Comparison of ENCODE assay signal across 9 cellular contexts in genomic region chr1:201551877-201552731, GRCh38. TPM values are rescaled to one million over a fixed set of nuclear protein-coding genes. Genes with fewer than 3 reads are reported as not detected.
DNase-seq lines count a peak whose midpoint lies in the region; ATAC-seq, FAIRE-seq and TF ChIP-seq lines count a peak whose summit lies in the region.
"Had no signal": no experiment of that assay in that cellular context is flagged by ENCODE, and none has a peak within 500 bp of the region (broad histone marks: within the 10 kb centered on the region; RNA-seq: fewer than 3 reads in every experiment).

No MANE protein-coding gene starts in this region.

- H3K4me2 ChIP-seq in GM12878 (ENCODE audit: control insufficient read depth, insufficient read depth): no peak overlapping the region

- RAD21 ChIA-PET in GM12878 (lab: Charles Lee; ENCODE audit: unreplicated experiment): interaction anchor here (1.4 to 1.6 kb wide), 2 partner anchors 16 to 157 kb away, joined by 3 to 5 read pairs; no protein-coding TSS in a partner anchor

- H2AFZ ChIP-seq in GM12878 (ENCODE audit: control insufficient read depth, low read depth, low read length): no peak overlapping the region

- in situ Hi-C loops in GM12878 (cut with MboI): no loop called here

- H3K36me3 ChIP-seq in GM12878 (ENCODE audit: control insufficient read depth in 2 of 2, insufficient read depth in 2 of 2, low read length in 1 of 2) (no peaks in the 10 kb centered on the region), lower lobe of right lung (no peaks in the 10 kb centered on the region)

- POLR2A ChIA-PET in GM12878 (lab: Charles Lee): interaction anchor here (0.5 kb wide), 1 partner anchor 1288 kb away, joined by 3 read pairs; no protein-coding TSS in a partner anchor

- H3K4me3 ChIP-seq in GM12878 (no peak overlapping the region), lower lobe of right lung (no peak overlapping the region)

- intact Hi-C loops in left cardiac atrium (cut with DNase I): no loop called here
- intact Hi-C loops in Right ventricle myocardium inferior (cut with DNase I): no loop called here
- intact Hi-C loops in GM12878 (cut with micrococcal nuclease; ENCODE audit: unreplicated experiment): no loop called here
- intact Hi-C loops in lower lobe of right lung (cut with DNase I): no loop called here

- TF ChIP-seq POLR2A in GM12878 (IDR thresholded peaks at IDR 0.05; ENCODE audit: low read depth, low read length): no peak

- H3K27ac ChIP-seq in GM12878 (ENCODE audit: control insufficient read depth, insufficient read depth) (no peak overlapping the region), lower lobe of right lung (peak overlapping the region; percentile 50)

- H3K9me3 ChIP-seq in GM12878 (replicated peaks; ENCODE audit: control insufficient read depth, insufficient read depth, low read length) (no peaks in the 10 kb centered on the region), lower lobe of right lung (no peaks in the 10 kb centered on the region)

- ATAC-seq in left cardiac atrium (peak; percentile 24 to 55), Right ventricle myocardium inferior (no peak), GM12878 (peak; percentile 44), lower lobe of right lung (peak; percentile 48 to 68), HG03025 (IDR thresholded peaks at IDR 0.05; ENCODE audit: low FRiP score, unreplicated experiment) (no peak), GM19455 (IDR thresholded peaks at IDR 0.05; ENCODE audit: unreplicated experiment) (no peak)
- ATAC-seq: T-cell had no signal

- no peaks in the 10 kb centered on the region for H4K20me1 ChIP-seq in GM12878 (ENCODE audit: control insufficient read depth, insufficient read depth)

- SMC1A ChIA-PET in GM12878 (lab: Charles Lee; ENCODE audit: uncharacterized antibody, unreplicated experiment): interaction anchor here (1.5 kb wide), 1 partner anchor 71 kb away, joined by 4 read pairs; no protein-coding TSS in a partner anchor

- CTCF ChIA-PET in GM12878 (lab: Yijun Ruan, JAX): interaction anchor here (0.9 to 2.9 kb wide), 4 partner anchors 8 to 116 kb away, joined by 3 to 18 read pairs (median 5); no protein-coding TSS in a partner anchor

- H3K9ac ChIP-seq in GM12878 (ENCODE audit: control insufficient read depth, insufficient read depth, low read length): no peak overlapping the region

- FAIRE-seq in GM12878 (lab: Jason Lieb, UNC): no peak

- H3K27me3 ChIP-seq in GM12878 (replicated peaks in 1 of 2; ENCODE audit: control insufficient read depth in 2 of 2, insufficient read depth in 2 of 2, low read length in 1 of 2) (peaks cover 0 to 1% of the 10 kb centered on the region in 2 experiments; a peak in 1 of 4 replicates), lower lobe of right lung (ENCODE audit: low read depth) (no peaks in the 10 kb centered on the region)

- 45% methylated on average over 12 of the region's 12 CpGs for WGBS in GM12878 (ENCODE audit: insufficient coverage, insufficient replicate concordance, low lambda C conversion rate, missing lambda C conversion rate)

- no peak for TF ChIP-seq RAD21 in GM12878 (IDR thresholded peaks at IDR 0.05; ENCODE audit: insufficient read depth, low read depth, low read length)

- DNase-seq in left cardiac atrium: no peak
- DNase-seq in Right ventricle myocardium inferior (ENCODE audit: missing footprints): no peak
- DNase-seq in GM12878 (ENCODE audit: low read depth, low spot score): no peak
- peak; percentile 45 for DNase-seq in lower lobe of right lung
- no peak for DNase-seq in central memory CD4-positive, alpha-beta T cell
- no peak for DNase-seq in NCI-H82 treated with DMSO at 0.1 percent for 48 hours (lab: John Stamatoyannopoulos, UW; ENCODE audit: unreplicated experiment)

- TF ChIP-seq CTCF in GM12878 (IDR thresholded peaks at IDR 0.05 in 2 of 3, conservative IDR thresholded peaks at IDR 0.05 in 1 of 3; ENCODE audit: control insufficient read depth in 2 of 3, extremely low read depth in 1 of 3, insufficient read depth in 1 of 3, low read depth in 3 of 3, low read length in 3 of 3) (no peak), lower lobe of right lung (IDR thresholded peaks at IDR 0.05) (no peak)

- H3K4me1 ChIP-seq in GM12878 (ENCODE audit: control insufficient read depth, insufficient read depth, low read length): no peaks in the 10 kb centered on the region
- H3K4me1 ChIP-seq in lower lobe of right lung: peaks cover 38% of the 10 kb centered on the region

- no peak for TF ChIP-seq EP300 in GM12878 (IDR thresholded peaks at IDR 0.05; ENCODE audit: borderline replicate concordance in 1 of 2, control insufficient read depth in 1 of 2, low read depth in 2 of 2, low read length in 2 of 2)

- H3K79me2 ChIP-seq in GM12878 (ENCODE audit: control insufficient read depth, insufficient read depth, low read length): no peaks in the 10 kb centered on the region

- BruUV-seq in GM12878 (replicated peaks; lab: Mats Ljungman, UMichigan): no TSS peak

TF ChIP-seq in GM12878, 131 proteins besides CTCF, POLR2A, EP300 and RAD21:
- TF ChIP-seq SIX5 (IDR thresholded peaks at IDR 0.05; ENCODE audit: low read depth, low read length, severe bottlenecking): no peak
- peak; percentile 33; the same call in 1 of the 2 replicates for TF ChIP-seq SPI1 (IDR thresholded peaks at IDR 0.05; ENCODE audit: borderline replicate concordance, insufficient read depth, low read depth, low read length)
- no peak for TF ChIP-seq ZZZ3 (IDR thresholded peaks at IDR 0.05; ENCODE audit: control insufficient read depth, insufficient read length, low read depth)

RNA-seq across cellular contexts. Expression of gene NAV1, which starts 13.2 kb away (rescaled TPM):
- total RNA-seq in left cardiac atrium: 10 to 100 TPM; 20.7 to 34.8 TPM
- 69.0 TPM for total RNA-seq in Right ventricle myocardium inferior
- total RNA-seq in GM12878 (2013; cell fraction: nucleolus; rRNA removed): 3.6 and 5.0 TPM in 2 replicates
- 0.11 and 0.45 TPM in 2 replicates for total RNA-seq in GM12878 (2014; rRNA removed)
- total RNA-seq in GM12878 (2014; rRNA removed; fragmentation: Illumina TruSeq; extraction: Trizol): 0.09 and 0.64 TPM in 2 replicates
- total RNA-seq in GM12878 (2021): 1.3 and 1.5 TPM in 2 replicates
- polyA plus RNA-seq in GM12878 (2011; ENCODE audit: low read depth): 0.21 TPM
- polyA plus RNA-seq in GM12878 (2011; rRNA removed): 0.26 and 0.37 TPM in 2 replicates
- 0.17 and 0.25 TPM in 2 replicates for polyA plus RNA-seq in GM12878 (2011; cell fraction: cytosol; rRNA removed)
- 0.70 and 0.78 TPM in 2 replicates for polyA plus RNA-seq in GM12878 (2011; cell fraction: nucleus; rRNA removed)
- polyA plus RNA-seq in GM12878 (2012): 0.38 and 0.62 TPM in 2 replicates
- 0.54 and 0.81 TPM in 2 replicates for polyA plus RNA-seq in GM12878 (2014; fragmentation: Illumina TruSeq; extraction: Trizol)
- under 1 TPM; 0.04 to 0.05 TPM for polyA plus RNA-seq in GM12878 (2014; fragmentation: Nextera tagmentation; extraction: Ambion mirVana)
- 0.19 and 0.47 TPM in 2 replicates for polyA plus RNA-seq in GM12878 (2014; rRNA removed)
- under 1 TPM; 0.35 to 0.45 TPM for polyA plus RNA-seq in GM12878 (2016; fragmentation: Nextera tagmentation; extraction: Ambion mirVana)
- polyA minus RNA-seq in GM12878 (2011; rRNA and poly(A)+ RNA removed): 0.29 and 0.57 TPM in 2 replicates
- 0.52 and 0.80 TPM in 2 replicates for polyA minus RNA-seq in GM12878 (2011; cell fraction: cytosol; rRNA and poly(A)+ RNA removed)
- polyA minus RNA-seq in GM12878 (2011; cell fraction: nucleus; rRNA and poly(A)+ RNA removed): 0.48 and 0.96 TPM in 2 replicates
- total RNA-seq in lower lobe of right lung: 24.5 TPM

RNA-seq across cellular contexts. Expression of gene CSRP1, which starts 45.2 kb away (rescaled TPM):
- total RNA-seq in left cardiac atrium (100 to 1,000 TPM in 1 of 2 donors, 10 to 100 TPM in 1; 95.1 to 154 TPM), Right ventricle myocardium inferior (64.6 TPM), GM12878 (2014; rRNA removed) (80.1 and 80.4 TPM in 2 replicates), GM12878 (2014; rRNA removed; fragmentation: Illumina TruSeq; extraction: Trizol) (61.2 and 63.3 TPM in 2 replicates), GM12878 (2021) (67.9 and 79.8 TPM in 2 replicates), lower lobe of right lung (185 TPM)
- 25.4 and 32.7 TPM in 2 replicates for total RNA-seq in GM12878 (2013; cell fraction: nucleolus; rRNA removed)
- 25.1 TPM for polyA plus RNA-seq in GM12878 (2011; ENCODE audit: low read depth)
- polyA plus RNA-seq in GM12878 (2011; rRNA removed) (50.2 and 81.0 TPM in 2 replicates), GM12878 (2014; fragmentation: Illumina TruSeq; extraction: Trizol) (59.5 and 88.3 TPM in 2 replicates), GM12878 (2014; fragmentation: Nextera tagmentation; extraction: Ambion mirVana) (10 to 100 TPM; 23.4 to 24.3 TPM), GM12878 (2014; rRNA removed) (80.8 and 93.4 TPM in 2 replicates), GM12878 (2016; fragmentation: Nextera tagmentation; extraction: Ambion mirVana) (10 to 100 TPM; 94.4 to 99.2 TPM)
- polyA plus RNA-seq in GM12878 (2011; cell fraction: cytosol; rRNA removed): 102 and 110 TPM in 2 replicates
- polyA plus RNA-seq in GM12878 (2011; cell fraction: nucleus; rRNA removed): 68.4 and 89.9 TPM in 2 replicates
- polyA plus RNA-seq in GM12878 (2012): 32.9 and 33.6 TPM in 2 replicates
- polyA minus RNA-seq in GM12878 (2011; rRNA and poly(A)+ RNA removed): 56.0 and 75.4 TPM in 2 replicates
- polyA minus RNA-seq in GM12878 (2011; cell fraction: cytosol; rRNA and poly(A)+ RNA removed): 21.2 and 22.8 TPM in 2 replicates
- polyA minus RNA-seq in GM12878 (2011; cell fraction: nucleus; rRNA and poly(A)+ RNA removed): 14.0 and 23.8 TPM in 2 replicates

Comparison
In these comparisons a context has a peak if more than half of its experiments do, and no peak if none do; other contexts are left out.
1. ATAC-seq: peak in left cardiac atrium (2 of 2), GM12878 (single experiment) and lower lobe of right lung (2 of 2); none in Right ventricle myocardium inferior (single experiment), HG03025 (single experiment) and GM19455 (single experiment).